Comparison of ENCODE assay signal across 18 cellular contexts in the genomic region with DNA sequence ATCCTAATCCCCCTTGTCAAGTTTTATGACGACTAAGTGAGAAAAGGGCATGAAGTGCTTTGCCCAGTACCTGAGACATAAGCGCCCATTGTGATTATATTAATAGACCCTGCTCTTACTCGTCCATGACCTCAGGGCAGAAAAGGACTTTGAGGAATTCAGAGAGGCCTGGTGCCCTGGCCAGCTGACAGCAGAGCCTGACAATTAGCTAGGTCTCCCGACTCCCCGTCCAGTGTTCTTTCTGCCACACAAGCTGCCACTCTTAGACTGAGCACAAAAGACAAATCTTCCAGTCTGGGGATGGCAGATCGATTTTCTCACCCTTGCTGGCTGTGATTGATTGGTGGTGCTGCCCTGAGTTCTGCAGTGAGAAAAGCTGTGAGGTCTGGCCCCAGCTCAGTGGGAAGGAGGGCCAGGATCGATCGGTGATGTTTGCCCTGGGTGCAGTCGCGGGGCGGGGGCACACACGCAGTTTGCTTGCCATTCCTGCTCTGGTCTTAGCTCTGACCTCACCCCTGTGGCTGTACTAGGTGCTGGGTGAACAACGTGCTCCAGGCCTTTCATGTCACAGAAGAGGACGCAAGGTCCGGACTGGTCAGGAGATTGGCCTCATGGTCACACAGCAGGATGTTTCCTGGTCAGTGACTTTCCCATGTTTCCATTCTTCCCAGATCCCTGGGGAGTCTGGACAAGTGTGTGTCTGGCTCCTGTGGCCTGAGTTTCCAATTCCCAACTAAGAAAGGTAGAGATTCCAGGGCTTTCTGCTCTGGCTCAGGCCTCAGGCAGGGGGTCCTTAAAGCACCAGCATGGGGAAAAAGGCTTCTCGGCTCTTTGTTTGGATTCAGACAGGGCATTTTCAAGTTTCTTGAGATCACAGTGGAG.
A peak's percentile ranks its signal among the peaks of the same experiment; 100 is the strongest.
DNase-seq lines count a peak whose midpoint lies in the region; ATAC-seq and TF ChIP-seq lines count a peak whose summit lies in the region.
"Had no signal": no experiment of that assay in that cellular context is flagged by ENCODE, and none has a peak within 500 bp of the region (broad histone marks: within the 10 kb centered on the region; RNA-seq: fewer than 3 reads in every experiment).

No MANE protein-coding gene starts in this region.

- H3K4me1 Mint-ChIP-seq in brain: peaks cover 30% of the 10 kb centered on the region
- H3K4me1 Mint-ChIP-seq: CD4-positive, CD25-positive, alpha-beta regulatory T cell; central memory CD8-positive, alpha-beta T cell had no signal

- ATAC-seq in upper lobe of right lung: no peak
- no peak for ATAC-seq in HG03469 (IDR thresholded peaks at IDR 0.05; ENCODE audit: unreplicated experiment)

- WGBS in neuronal stem cell (ENCODE audit: extremely low coverage in 2 of 2, insufficient read length in 2 of 2, insufficient replicate concordance in 1 of 2), 2 donors: no CpG with 5 or more reads among the region's 16 CpGs

- no peak overlapping the region for H2BK5ac ChIP-seq in neuronal stem cell (ENCODE audit: low read length)

- H3K4me3 ChIP-seq in iPS-20b (ENCODE audit: low read length) (no peak overlapping the region), neuronal stem cell (ENCODE audit: low read length in 2 of 2) (no peak overlapping the region), upper lobe of right lung (no peak overlapping the region)

- peak overlapping the region; percentile 19 for H2BK15ac ChIP-seq in neuronal stem cell (ENCODE audit: low read length)

- peaks cover 0 to 12% (median 0%) of the 10 kb centered on the region in 5 experiments for H3K9me3 Mint-ChIP-seq in brain
- H3K9me3 Mint-ChIP-seq: activated naive CD4-positive, alpha-beta T cell treated with anti-CD3 and anti-CD28 coated beads for 36 hours; CD4-positive, CD25-positive, alpha-beta regulatory T cell; central memory CD8-positive, alpha-beta T cell had no signal

- no peak overlapping the region for H3K4ac ChIP-seq in neuronal stem cell (ENCODE audit: low read length)

- H3K27ac Mint-ChIP-seq in brain: peak overlapping the region; percentile 74 to 93 (median 87)
- H3K27ac Mint-ChIP-seq: activated naive CD4-positive, alpha-beta T cell treated with anti-CD3 and anti-CD28 coated beads for 36 hours; CD4-positive, CD25-positive, alpha-beta regulatory T cell had no signal

- H3K36me3 ChIP-seq in iPS-20b (ENCODE audit: insufficient read depth, low read depth, low read length): no peaks in the 10 kb centered on the region
- no peaks in the 10 kb centered on the region for H3K36me3 ChIP-seq in neuronal stem cell (replicated peaks in 1 of 2; ENCODE audit: control insufficient read depth in 2 of 2, insufficient read depth in 2 of 2, low read length in 2 of 2)
- no peaks in the 10 kb centered on the region for H3K36me3 ChIP-seq in upper lobe of right lung

- no peaks in the 10 kb centered on the region for H3K79me1 ChIP-seq in neuronal stem cell (ENCODE audit: low read depth, low read length)

- H3K27ac ChIP-seq in iPS-20b (ENCODE audit: low read length) (no peak overlapping the region), neuronal stem cell (replicated peaks; ENCODE audit: low read length) (no peak overlapping the region), upper lobe of right lung (no peak overlapping the region)
- H3K27ac ChIP-seq: KMS-11, RWPE1 had no signal

- TF ChIP-seq CTCF in brain (conservative IDR thresholded peaks at IDR 0.05) (no peak), upper lobe of right lung (IDR thresholded peaks at IDR 0.05) (no peak)

- H2BK12ac ChIP-seq in neuronal stem cell (ENCODE audit: low read length): no peak overlapping the region

- no peak for DNase-seq in neuronal stem cell (ENCODE audit: low spot score)
- DNase-seq in upper lobe of right lung: peak; percentile 46
- no peak for DNase-seq in stimulated activated CD4-positive, alpha-beta T cell treated with anti-CD3 and anti-CD28 coated beads, Interleukin-4, amount 100 ng/mL, for 24 hours
- DNase-seq in cortex of kidney (lab: John Stamatoyannopoulos, UW): no peak
- DNase-seq: activated CD8-positive, alpha-beta memory T cell treated with anti-CD3 and anti-CD28 coated beads for 24 hours; activated naive CD4-positive, alpha-beta T cell treated with anti-CD3 and anti-CD28 coated beads for 36 hours; CD4-positive, CD25-positive, alpha-beta regulatory T cell; GDM1; NCI-H1694; NCI-H774; stimulated activated CD4-positive, alpha-beta T cell treated with anti-CD3 and anti-CD28 coated beads, Interleukin-4, amount 100 ng/mL, for 4 hours; stimulated activated naive CD4-positive, alpha-beta T cell had no signal

- H2AFZ ChIP-seq in neuronal stem cell (ENCODE audit: low read length): no peak overlapping the region

- peak overlapping the region; percentile 49 for H3K14ac ChIP-seq in neuronal stem cell (ENCODE audit: low read length)

- H3K4me1 ChIP-seq in iPS-20b (ENCODE audit: insufficient read depth, low read length) (no peaks in the 10 kb centered on the region), neuronal stem cell (ENCODE audit: control insufficient read depth in 2 of 2, insufficient read depth in 1 of 2, low read depth in 1 of 2, low read length in 2 of 2) (peaks cover 3 to 11% of the 10 kb centered on the region in 2 donors), upper lobe of right lung (peaks cover 12% of the 10 kb centered on the region)

- H3K9me3 ChIP-seq in iPS-20b (ENCODE audit: insufficient read depth, low read depth, low read length) (no peaks in the 10 kb centered on the region), neuronal stem cell (replicated peaks in 1 of 2; ENCODE audit: control insufficient read depth in 2 of 2, insufficient read depth in 1 of 2, low read depth in 1 of 2, low read length in 2 of 2) (no peaks in the 10 kb centered on the region), upper lobe of right lung (no peaks in the 10 kb centered on the region)

- H3K9ac ChIP-seq in iPS-20b (ENCODE audit: low read depth, low read length) (peak overlapping the region; percentile 29; the same call in 1 of the 2 replicates), neuronal stem cell (ENCODE audit: low read depth, low read length, poor library complexity) (peak overlapping the region; percentile 17)
- H3K9ac ChIP-seq: KMS-11 had no signal

- H3K4me3 Mint-ChIP-seq in brain: peak overlapping the region in 3 of 5 experiments; percentile 1 to 41 (median 19)
- H3K4me3 Mint-ChIP-seq: activated naive CD4-positive, alpha-beta T cell treated with anti-CD3 and anti-CD28 coated beads for 36 hours; CD4-positive, CD25-positive, alpha-beta regulatory T cell; central memory CD8-positive, alpha-beta T cell had no signal

- H4K91ac ChIP-seq in neuronal stem cell (ENCODE audit: low read depth, low read length, poor library complexity): no peak overlapping the region

- no peak overlapping the region for H3K4me2 ChIP-seq in neuronal stem cell (ENCODE audit: insufficient read depth, low read length, poor library complexity, severe bottlenecking)
- H3K4me2 ChIP-seq: KMS-11 had no signal

- H4K8ac ChIP-seq in neuronal stem cell (ENCODE audit: low read depth, low read length): no peak overlapping the region

- peak overlapping the region; percentile 33 for H2AK5ac ChIP-seq in neuronal stem cell (ENCODE audit: low read depth, low read length)

- H3K36me3 Mint-ChIP-seq in brain: no peaks in the 10 kb centered on the region
- H3K36me3 Mint-ChIP-seq: CD4-positive, CD25-positive, alpha-beta regulatory T cell had no signal

- H3K27me3 ChIP-seq in iPS-20b (ENCODE audit: insufficient read depth, low read length): no peaks in the 10 kb centered on the region
- H3K27me3 ChIP-seq in neuronal stem cell (ENCODE audit: control insufficient read depth in 3 of 3, insufficient read depth in 3 of 3, low read depth in 1 of 3, low read length in 3 of 3): peaks cover 0 to 11% (median 0%) of the 10 kb centered on the region in 3 experiments
- no peaks in the 10 kb centered on the region for H3K27me3 ChIP-seq in upper lobe of right lung

- H3K27me3 Mint-ChIP-seq in brain: peaks cover 15% of the 10 kb centered on the region
- H3K27me3 Mint-ChIP-seq: central memory CD8-positive, alpha-beta T cell had no signal

- intact Hi-C loops in upper lobe of right lung (cut with DNase I): no loop called here

- peak overlapping the region; percentile 38 for H3K18ac ChIP-seq in neuronal stem cell (ENCODE audit: low read length)

- H2BK120ac ChIP-seq in neuronal stem cell (ENCODE audit: low read depth, low read length): no peak overlapping the region

- peak overlapping the region; percentile 37 for H3K23ac ChIP-seq in neuronal stem cell (ENCODE audit: low read depth, low read length, poor library complexity)
